ENCODE assay signal across 1 cellular context in genomic region chr2:201260302-201260800, GRCh38.
TF ChIP-seq lines count a peak whose summit lies in the region.

Gene CASP8, plus strand, starts transcription at chr2:201260536. Its CDS starts 5,951 bp downstream, at chr2:201266487.

TF ChIP-seq in HepG2, 621 proteins besides CTCF, POLR2A, EP300 and RAD21 (continued from another document):
- TF ChIP-seq, protein P1, sequence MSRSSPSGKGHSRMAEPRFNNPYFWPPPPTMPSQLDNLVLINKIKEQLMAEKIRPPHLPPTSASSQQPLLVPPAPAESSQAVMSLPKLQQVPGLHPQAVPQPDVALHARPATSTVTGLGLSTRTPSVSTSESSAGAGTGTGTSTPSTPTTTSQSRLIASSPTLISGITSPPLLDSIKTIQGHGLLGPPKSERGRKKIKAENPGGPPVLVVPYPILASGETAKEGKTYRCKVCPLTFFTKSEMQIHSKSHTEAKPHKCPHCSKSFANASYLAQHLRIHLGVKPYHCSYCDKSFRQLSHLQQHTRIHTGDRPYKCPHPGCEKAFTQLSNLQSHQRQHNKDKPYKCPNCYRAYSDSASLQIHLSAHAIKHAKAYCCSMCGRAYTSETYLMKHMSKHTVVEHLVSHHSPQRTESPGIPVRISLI (CRISPR knock-in tag; IDR thresholded peaks at IDR 0.05; ENCODE audit: borderline replicate concordance): no peak
- TF ChIP-seq ATF7 (IDR thresholded peaks at IDR 0.05) (no peak), ATF7 (CRISPR knock-in tag; IDR thresholded peaks at IDR 0.05) (no peak), PITX1 (CRISPR knock-in tag; IDR thresholded peaks at IDR 0.05) (no peak), SP4 (CRISPR knock-in tag; IDR thresholded peaks at IDR 0.05) (0 out of 2 replicates have a peak, but pooled peaks have one; percentile 13), ATF3 (CRISPR knock-in tag; IDR thresholded peaks at IDR 0.05) (no peak), DR1 (CRISPR knock-in tag; IDR thresholded peaks at IDR 0.05) (no peak), JDP2 (CRISPR knock-in tag; IDR thresholded peaks at IDR 0.05; ENCODE audit: borderline replicate concordance) (no peak), CREB3 (CRISPR knock-in tag; IDR thresholded peaks at IDR 0.05) (no peak), STAT5B (CRISPR knock-in tag; IDR thresholded peaks at IDR 0.05) (no peak), GPBP1L1 (CRISPR knock-in tag; IDR thresholded peaks at IDR 0.05) (no peak), MBNL3 (CRISPR knock-in tag; conservative IDR thresholded peaks at IDR 0.05) (no peak), ADNP (CRISPR knock-in tag; IDR thresholded peaks at IDR 0.05) (no peak), GABPA (IDR thresholded peaks at IDR 0.05; ENCODE audit: low read depth, low read length) (peak; percentile 25; the same call in 1 of the 2 replicates), GABPA (CRISPR knock-in tag; IDR thresholded peaks at IDR 0.05; ENCODE audit: low read depth) (peak; percentile 88), PTBP1 (IDR thresholded peaks at IDR 0.05; ENCODE audit: low read depth, low read length, poor library complexity, severe bottlenecking) (no peak), ZNF646 (CRISPR knock-in tag; IDR thresholded peaks at IDR 0.05) (no peak), ZNF800 (CRISPR knock-in tag; IDR thresholded peaks at IDR 0.05) (no peak), AHR (CRISPR knock-in tag; IDR thresholded peaks at IDR 0.05) (no peak), DMAP1 (CRISPR knock-in tag; IDR thresholded peaks at IDR 0.05) (no peak), ZBTB33 (CRISPR knock-in tag; IDR thresholded peaks at IDR 0.05) (peak; percentile 78)
- TF ChIP-seq, protein P2, sequence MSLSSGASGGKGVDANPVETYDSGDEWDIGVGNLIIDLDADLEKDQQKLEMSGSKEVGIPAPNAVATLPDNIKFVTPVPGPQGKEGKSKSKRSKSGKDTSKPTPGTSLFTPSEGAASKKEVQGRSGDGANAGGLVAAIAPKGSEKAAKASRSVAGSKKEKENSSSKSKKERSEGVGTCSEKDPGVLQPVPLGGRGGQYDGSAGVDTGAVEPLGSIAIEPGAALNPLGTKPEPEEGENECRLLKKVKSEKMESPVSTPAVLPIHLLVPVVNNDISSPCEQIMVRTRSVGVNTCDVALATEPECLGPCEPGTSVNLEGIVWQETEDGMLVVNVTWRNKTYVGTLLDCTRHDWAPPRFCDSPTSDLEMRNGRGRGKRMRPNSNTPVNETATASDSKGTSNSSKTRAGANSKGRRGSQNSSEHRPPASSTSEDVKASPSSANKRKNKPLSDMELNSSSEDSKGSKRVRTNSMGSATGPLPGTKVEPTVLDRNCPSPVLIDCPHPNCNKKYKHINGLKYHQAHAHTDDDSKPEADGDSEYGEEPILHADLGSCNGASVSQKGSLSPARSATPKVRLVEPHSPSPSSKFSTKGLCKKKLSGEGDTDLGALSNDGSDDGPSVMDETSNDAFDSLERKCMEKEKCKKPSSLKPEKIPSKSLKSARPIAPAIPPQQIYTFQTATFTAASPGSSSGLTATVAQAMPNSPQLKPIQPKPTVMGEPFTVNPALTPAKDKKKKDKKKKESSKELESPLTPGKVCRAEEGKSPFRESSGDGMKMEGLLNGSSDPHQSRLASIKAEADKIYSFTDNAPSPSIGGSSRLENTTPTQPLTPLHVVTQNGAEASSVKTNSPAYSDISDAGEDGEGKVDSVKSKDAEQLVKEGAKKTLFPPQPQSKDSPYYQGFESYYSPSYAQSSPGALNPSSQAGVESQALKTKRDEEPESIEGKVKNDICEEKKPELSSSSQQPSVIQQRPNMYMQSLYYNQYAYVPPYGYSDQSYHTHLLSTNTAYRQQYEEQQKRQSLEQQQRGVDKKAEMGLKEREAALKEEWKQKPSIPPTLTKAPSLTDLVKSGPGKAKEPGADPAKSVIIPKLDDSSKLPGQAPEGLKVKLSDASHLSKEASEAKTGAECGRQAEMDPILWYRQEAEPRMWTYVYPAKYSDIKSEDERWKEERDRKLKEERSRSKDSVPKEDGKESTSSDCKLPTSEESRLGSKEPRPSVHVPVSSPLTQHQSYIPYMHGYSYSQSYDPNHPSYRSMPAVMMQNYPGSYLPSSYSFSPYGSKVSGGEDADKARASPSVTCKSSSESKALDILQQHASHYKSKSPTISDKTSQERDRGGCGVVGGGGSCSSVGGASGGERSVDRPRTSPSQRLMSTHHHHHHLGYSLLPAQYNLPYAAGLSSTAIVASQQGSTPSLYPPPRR (CRISPR knock-in tag; IDR thresholded peaks at IDR 0.05; ENCODE audit: borderline replicate concordance): no peak
- TF ChIP-seq, protein P3, sequence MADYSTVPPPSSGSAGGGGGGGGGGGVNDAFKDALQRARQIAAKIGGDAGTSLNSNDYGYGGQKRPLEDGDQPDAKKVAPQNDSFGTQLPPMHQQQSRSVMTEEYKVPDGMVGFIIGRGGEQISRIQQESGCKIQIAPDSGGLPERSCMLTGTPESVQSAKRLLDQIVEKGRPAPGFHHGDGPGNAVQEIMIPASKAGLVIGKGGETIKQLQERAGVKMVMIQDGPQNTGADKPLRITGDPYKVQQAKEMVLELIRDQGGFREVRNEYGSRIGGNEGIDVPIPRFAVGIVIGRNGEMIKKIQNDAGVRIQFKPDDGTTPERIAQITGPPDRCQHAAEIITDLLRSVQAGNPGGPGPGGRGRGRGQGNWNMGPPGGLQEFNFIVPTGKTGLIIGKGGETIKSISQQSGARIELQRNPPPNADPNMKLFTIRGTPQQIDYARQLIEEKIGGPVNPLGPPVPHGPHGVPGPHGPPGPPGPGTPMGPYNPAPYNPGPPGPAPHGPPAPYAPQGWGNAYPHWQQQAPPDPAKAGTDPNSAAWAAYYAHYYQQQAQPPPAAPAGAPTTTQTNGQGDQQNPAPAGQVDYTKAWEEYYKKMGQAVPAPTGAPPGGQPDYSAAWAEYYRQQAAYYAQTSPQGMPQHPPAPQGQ (CRISPR knock-in tag; IDR thresholded peaks at IDR 0.05; ENCODE audit: borderline replicate concordance): no peak
- TF ChIP-seq, protein P4, sequence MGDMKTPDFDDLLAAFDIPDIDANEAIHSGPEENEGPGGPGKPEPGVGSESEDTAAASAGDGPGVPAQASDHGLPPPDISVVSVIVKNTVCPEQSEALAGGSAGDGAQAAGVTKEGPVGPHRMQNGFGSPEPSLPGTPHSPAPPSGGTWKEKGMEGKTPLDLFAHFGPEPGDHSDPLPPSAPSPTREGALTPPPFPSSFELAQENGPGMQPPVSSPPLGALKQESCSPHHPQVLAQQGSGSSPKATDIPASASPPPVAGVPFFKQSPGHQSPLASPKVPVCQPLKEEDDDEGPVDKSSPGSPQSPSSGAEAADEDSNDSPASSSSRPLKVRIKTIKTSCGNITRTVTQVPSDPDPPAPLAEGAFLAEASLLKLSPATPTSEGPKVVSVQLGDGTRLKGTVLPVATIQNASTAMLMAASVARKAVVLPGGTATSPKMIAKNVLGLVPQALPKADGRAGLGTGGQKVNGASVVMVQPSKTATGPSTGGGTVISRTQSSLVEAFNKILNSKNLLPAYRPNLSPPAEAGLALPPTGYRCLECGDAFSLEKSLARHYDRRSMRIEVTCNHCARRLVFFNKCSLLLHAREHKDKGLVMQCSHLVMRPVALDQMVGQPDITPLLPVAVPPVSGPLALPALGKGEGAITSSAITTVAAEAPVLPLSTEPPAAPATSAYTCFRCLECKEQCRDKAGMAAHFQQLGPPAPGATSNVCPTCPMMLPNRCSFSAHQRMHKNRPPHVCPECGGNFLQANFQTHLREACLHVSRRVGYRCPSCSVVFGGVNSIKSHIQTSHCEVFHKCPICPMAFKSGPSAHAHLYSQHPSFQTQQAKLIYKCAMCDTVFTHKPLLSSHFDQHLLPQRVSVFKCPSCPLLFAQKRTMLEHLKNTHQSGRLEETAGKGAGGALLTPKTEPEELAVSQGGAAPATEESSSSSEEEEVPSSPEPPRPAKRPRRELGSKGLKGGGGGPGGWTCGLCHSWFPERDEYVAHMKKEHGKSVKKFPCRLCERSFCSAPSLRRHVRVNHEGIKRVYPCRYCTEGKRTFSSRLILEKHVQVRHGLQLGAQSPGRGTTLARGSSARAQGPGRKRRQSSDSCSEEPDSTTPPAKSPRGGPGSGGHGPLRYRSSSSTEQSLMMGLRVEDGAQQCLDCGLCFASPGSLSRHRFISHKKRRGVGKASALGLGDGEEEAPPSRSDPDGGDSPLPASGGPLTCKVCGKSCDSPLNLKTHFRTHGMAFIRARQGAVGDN (CRISPR knock-in tag; IDR thresholded peaks at IDR 0.05): peak; percentile 78
